8 cellular contexts compared by ENCODE assay signal in the genomic region with DNA sequence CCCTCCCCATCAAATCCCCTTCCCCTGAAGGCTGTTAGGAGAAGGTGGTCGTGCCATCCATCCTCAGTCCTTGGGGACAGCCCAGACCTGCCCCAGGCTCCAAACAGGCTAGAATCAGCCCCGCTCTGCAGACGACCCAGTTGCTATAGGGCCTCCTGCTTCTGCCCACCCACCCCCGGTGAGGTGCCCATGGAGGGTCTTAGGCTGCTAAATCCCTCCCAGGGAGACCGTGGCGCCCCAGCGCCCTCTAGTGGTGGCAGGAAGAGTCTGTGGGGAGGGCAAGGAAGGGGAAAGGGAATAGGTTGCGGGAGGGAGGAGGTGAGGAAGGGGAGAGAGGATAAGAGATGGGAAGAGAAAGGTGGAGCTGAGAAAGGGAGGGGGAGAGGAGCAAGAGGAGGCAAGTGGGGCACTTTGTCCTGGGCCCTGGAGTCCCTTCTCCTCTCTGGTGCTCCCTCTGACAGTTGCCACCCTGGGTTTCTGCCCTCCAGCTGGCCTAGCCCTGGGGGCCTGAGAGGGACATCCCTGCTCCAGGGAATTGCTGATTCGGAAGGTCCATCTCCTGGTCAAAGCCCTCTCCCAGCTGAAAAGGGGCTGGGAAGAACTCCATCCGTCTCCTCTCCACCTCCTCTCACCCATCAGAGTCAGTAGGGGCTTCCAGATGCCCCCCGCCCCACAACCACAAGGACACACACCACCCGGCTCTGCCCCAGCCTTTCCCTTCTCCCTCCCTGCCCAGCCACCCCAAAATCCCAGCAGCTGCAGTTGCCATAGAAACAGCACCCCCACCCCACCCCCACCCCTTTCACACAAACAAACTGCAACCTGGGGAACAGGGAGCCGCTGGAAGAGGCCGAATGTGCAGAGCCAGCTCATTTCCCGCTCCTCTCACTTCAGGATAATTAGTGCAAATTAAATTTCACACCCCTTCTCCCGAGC. TPM values are rescaled to one million over a fixed set of nuclear protein-coding genes. Genes with fewer than 3 reads are reported as not detected.
A peak's percentile ranks its signal among the peaks of the same experiment; 100 is the strongest.
DNase-seq lines count a peak whose midpoint lies in the region; ATAC-seq and TF ChIP-seq lines count a peak whose summit lies in the region.

No MANE protein-coding gene starts in this region.

- H3K79me1 ChIP-seq in H9 (ENCODE audit: insufficient read depth, low read depth, low read length, poor library complexity, severe bottlenecking) = no peaks in the 10 kb centered on the region

- no peak overlapping the region for H2BK12ac ChIP-seq in H9 (ENCODE audit: insufficient read length, low read depth, low read length)

- H3K56ac ChIP-seq in H9 (ENCODE audit: insufficient read length, low read depth, low read length) = no peak overlapping the region

- no peaks in the 10 kb centered on the region for H3K4me1 ChIP-seq in H9 (ENCODE audit: insufficient read depth, low read length)
- H3K4me1 ChIP-seq in upper lobe of right lung = no peaks in the 10 kb centered on the region

- peak; percentile 30 for ATAC-seq in upper lobe of right lung

- no peak overlapping the region for H3T11ph ChIP-seq in H9 (ENCODE audit: low read length)

- H3K9me3 ChIP-seq in H9 (ENCODE audit: control insufficient read depth, low read depth, low read length) (no peaks in the 10 kb centered on the region), upper lobe of right lung (no peaks in the 10 kb centered on the region)

- H3K4me2 ChIP-seq in H9 (ENCODE audit: insufficient read depth, insufficient read length, low read length) = no peak overlapping the region

- H3K27ac Mint-ChIP-seq in H9 (no peak overlapping the region), mesothelial cell of epicardium (no peak overlapping the region)
- no peak overlapping the region for H3K27ac Mint-ChIP-seq in T-helper 2 cell treated with Interferon-gamma antibody and Interleukin-4, amounts not matched to agents 5 μg/mL and 100 μg/mL, for 36 hours

- no peak overlapping the region for H3K14ac ChIP-seq in H9 (ENCODE audit: insufficient read depth, low read length)

- no peak overlapping the region for H3K9ac ChIP-seq in H9 (ENCODE audit: extremely low read depth, insufficient read length, low read length)

- no peak overlapping the region for H4K8ac ChIP-seq in H9 (replicated peaks; ENCODE audit: insufficient read length, low read depth, low read length)

- H2BK5ac ChIP-seq in H9 (ENCODE audit: insufficient read length, low read length) = no peak overlapping the region

- H3K4me1 Mint-ChIP-seq in H9 (peaks cover 2 to 12% of the 10 kb centered on the region in 2 experiments; a peak in 3 of 4 replicates), mesothelial cell of epicardium (no peaks in the 10 kb centered on the region)
- H3K4me1 Mint-ChIP-seq in T-helper 2 cell treated with Interferon-gamma antibody and Interleukin-4, amounts not matched to agents 5 μg/mL and 100 μg/mL, for 36 hours (ENCODE audit: low read depth) = peaks cover 12% of the 10 kb centered on the region

- no peak overlapping the region for H4K5ac ChIP-seq in H9 (ENCODE audit: insufficient read length, low read depth, low read length)

- no peak overlapping the region for H2BK120ac ChIP-seq in H9 (ENCODE audit: low read depth, low read length, poor library complexity, severe bottlenecking)

- H4K20me1 ChIP-seq in H9 (ENCODE audit: control insufficient read depth, insufficient read depth, insufficient read length) = peaks cover 3% of the 10 kb centered on the region

- H3K9me3 Mint-ChIP-seq in H9 = peaks cover 0 to 4% of the 10 kb centered on the region in 2 experiments; a peak in 3 of 5 replicates
- no peaks in the 10 kb centered on the region for H3K9me3 Mint-ChIP-seq in T-helper 2 cell treated with Interferon-gamma antibody and Interleukin-4, amounts not matched to agents 5 μg/mL and 100 μg/mL, for 36 hours
- H3K9me3 Mint-ChIP-seq in mesothelial cell of epicardium = no peaks in the 10 kb centered on the region

- H3K4me3 Mint-ChIP-seq in H9 (peak overlapping the region in 1 of 2 experiments; percentile 19; a peak in 1 of 5 replicates), mesothelial cell of epicardium (no peak overlapping the region)
- H3K4me3 Mint-ChIP-seq in T-helper 2 cell treated with Interferon-gamma antibody and Interleukin-4, amounts not matched to agents 5 μg/mL and 100 μg/mL, for 36 hours = no peak overlapping the region

- H2AFZ ChIP-seq in H9 (ENCODE audit: low read length) = no peak overlapping the region

- H2AK5ac ChIP-seq in H9 (ENCODE audit: insufficient read length, low read length) = no peak overlapping the region

- no peaks in the 10 kb centered on the region; the same call in 1 of the 2 replicates for H3K27me3 ChIP-seq in H9 (ENCODE audit: insufficient read depth, low read length)
- H3K27me3 ChIP-seq in upper lobe of right lung = peaks cover 9% of the 10 kb centered on the region

- no peak overlapping the region for H4K91ac ChIP-seq in H9 (ENCODE audit: insufficient read length, low read depth, low read length)

- H3K18ac ChIP-seq in H9 (ENCODE audit: insufficient read length, low read depth, low read length) = no peak overlapping the region

- no CpG with 5 or more reads among the region's 16 CpGs for WGBS in H9 (ENCODE audit: extremely low coverage, insufficient read length, low lambda C conversion rate)

- H3K23ac ChIP-seq in H9 (ENCODE audit: insufficient read length, low read depth, low read length) = no peak overlapping the region

- H3K4ac ChIP-seq in H9 (ENCODE audit: low read depth, low read length) = no peak overlapping the region

- DNase-seq in Ammon's horn (ENCODE audit: low spot score) (peak; percentile 63), H9 (peak; percentile 88), cerebellar cortex (ENCODE audit: low spot score) (peak; percentile 26), mesothelial cell of epicardium (ENCODE audit: low spot score in 2 of 2, unreplicated experiment in 2 of 2) (peak; percentile 37 to 71), upper lobe of right lung (no peak), DMS79 (lab: John Stamatoyannopoulos, UW) (no peak), DMS114 treated with DMSO at 0.1 percent for 48 hours (lab: John Stamatoyannopoulos, UW; ENCODE audit: unreplicated experiment) (no peak)
- DNase-seq in T-helper 2 cell treated with Interferon-gamma antibody and Interleukin-4, amounts not matched to agents 5 μg/mL and 100 μg/mL, for 36 hours (ENCODE audit: low spot score) = peak; percentile 16

- no peaks in the 10 kb centered on the region for H3K36me3 ChIP-seq in upper lobe of right lung

- H3K36me3 Mint-ChIP-seq in H9 (ENCODE audit: insufficient read depth in 1 of 3, low read depth in 3 of 3) (no peaks in the 10 kb centered on the region; a peak in 1 of 7 replicates), mesothelial cell of epicardium (no peaks in the 10 kb centered on the region)
- H3K36me3 Mint-ChIP-seq in T-helper 2 cell treated with Interferon-gamma antibody and Interleukin-4, amounts not matched to agents 5 μg/mL and 100 μg/mL, for 36 hours (ENCODE audit: low read depth) = no peaks in the 10 kb centered on the region

- H3K23me2 ChIP-seq in H9 (ENCODE audit: insufficient read length, low read depth, low read length, poor library complexity, severe bottlenecking) = no peaks in the 10 kb centered on the region

- H3K27ac ChIP-seq in H9 (ENCODE audit: insufficient read length, low read depth, low read length) (no peak overlapping the region), upper lobe of right lung (no peak overlapping the region)

- H3K27me3 Mint-ChIP-seq in H9 (ENCODE audit: low read depth) (peaks cover 65% of the 10 kb centered on the region), mesothelial cell of epicardium (ENCODE audit: low read depth) (peaks cover 69% of the 10 kb centered on the region)
- H3K27me3 Mint-ChIP-seq in T-helper 2 cell treated with Interferon-gamma antibody and Interleukin-4, amounts not matched to agents 5 μg/mL and 100 μg/mL, for 36 hours (ENCODE audit: low read depth) = peaks cover 13% of the 10 kb centered on the region

- TF ChIP-seq CTCF in H9 (conservative IDR thresholded peaks at IDR 0.05) (peak; percentile 98), mesothelial cell of epicardium (IDR thresholded peaks at IDR 0.05; ENCODE audit: unreplicated experiment) (peak; percentile 32), upper lobe of right lung (IDR thresholded peaks at IDR 0.05) (peak; percentile 52)

- H3K4me3 ChIP-seq in upper lobe of right lung = no peak overlapping the region

- H3K79me2 ChIP-seq in H9 (ENCODE audit: insufficient read depth, low read length) = no peaks in the 10 kb centered on the region

- intact Hi-C loops in upper lobe of right lung (cut with DNase I) = no loop called here

- no peak overlapping the region for H2BK15ac ChIP-seq in H9 (ENCODE audit: low read depth, low read length)

- H2BK20ac ChIP-seq in H9 (ENCODE audit: low read depth, low read length, poor library complexity, severe bottlenecking) = no peak overlapping the region

RNA-seq across cellular contexts. Expression of a gene that starts 55.4 kb away (rescaled TPM):
- total RNA-seq in H9 (2021) (0.97 and 1.2 TPM in 2 replicates), mesothelial cell of epicardium (25.9 to 29.1 TPM (median 28.5 TPM) in 3 replicates), upper lobe of right lung (73.6 TPM)

Comparison
In these comparisons a context has a peak if more than half of its experiments do, and no peak if none do; other contexts are left out.
1. DNase-seq: peak in Ammon's horn (single experiment), H9 (single experiment), T-helper 2 cell treated with Interferon-gamma antibody and Interleukin-4, amounts not matched to agents 5 μg/mL and 100 μg/mL, for 36 hours (single experiment), cerebellar cortex (single experiment) and mesothelial cell of epicardium (2 of 2); none in upper lobe of right lung (single experiment), DMS79 (single experiment) and DMS114 treated with DMSO at 0.1 percent for 48 hours (single experiment).
2. CTCF ChIP-seq: peak in every context shown above with its lines; median percentile 98 in H9; 52 in upper lobe of right lung; 32 in mesothelial cell of epicardium.
3. RNA of a gene that starts 55.4 kb away (total RNA-seq): 73.6 TPM in upper lobe of right lung (single experiment) and 25.9 to 29.1 TPM in mesothelial cell of epicardium; 0.97 to 1.2 TPM in H9; every median in the first group is over 10 times any median in the second.